In the genomic region with DNA sequence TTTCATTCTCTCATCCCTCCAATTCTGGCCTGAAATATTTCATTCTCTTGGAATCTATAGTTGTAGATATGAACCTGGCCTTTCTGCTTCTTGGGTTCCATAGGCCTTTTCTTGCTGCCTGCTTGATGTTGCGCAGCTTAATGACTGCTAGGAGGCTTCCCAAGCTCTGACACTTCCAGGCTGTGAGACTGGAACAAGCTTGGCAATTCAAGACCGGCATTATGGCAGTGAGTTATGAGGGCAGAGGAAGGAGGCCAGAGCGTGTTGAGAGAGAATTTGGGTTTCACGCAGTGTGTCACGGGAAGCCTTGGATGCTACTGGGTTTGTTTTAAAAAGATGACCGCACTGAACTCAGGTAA, we compare ENCODE assay signal across 8 cellular contexts. TPM values are rescaled to one million over a fixed set of nuclear protein-coding genes. Genes with fewer than 3 reads are reported as not detected.
A peak's percentile ranks its signal among the peaks of the same experiment; 100 is the strongest.
DNase-seq lines count a peak whose midpoint lies in the region; ATAC-seq and TF ChIP-seq lines count a peak whose summit lies in the region.

No MANE protein-coding gene starts in this region.

- ATAC-seq in WTC11, result no peak
- ATAC-seq in GM21528 (IDR thresholded peaks at IDR 0.05; ENCODE audit: low FRiP score, unreplicated experiment), result no peak
- ATAC-seq in HG03378 (IDR thresholded peaks at IDR 0.05; ENCODE audit: unreplicated experiment), result no peak

- DNase-seq in HCEC 1CT (peak; percentile 11), WTC11 (ENCODE audit: low spot score) (no peak), foreskin fibroblast (peak in 1 of 2 donors; percentile 58), skeletal muscle cell (ENCODE audit: low read depth) (no peak), NCI-H1105 (lab: John Stamatoyannopoulos, UW) (no peak), NCI-H2196 treated with DMSO at 0.1 percent for 48 hours (lab: John Stamatoyannopoulos, UW; ENCODE audit: unreplicated experiment) (no peak)

- peak overlapping the region; percentile 57 to 69 for H3K4me3 ChIP-seq in foreskin fibroblast (ENCODE audit: low read depth in 1 of 2, low read length in 2 of 2)
- H3K4me3 ChIP-seq in skeletal muscle cell (ENCODE audit: low read depth, low read length), result peak overlapping the region; percentile 53

- CTCF ChIA-PET in WTC11 (lab: Charles Lee), result interaction anchor here (1.1 to 4.2 kb wide), 7 partner anchors 29 to 163 kb away, joined by 3 to 20 read pairs (median 5); a partner anchor contains a TSS

- no peaks in the 10 kb centered on the region for H3K27me3 Mint-ChIP-seq in WTC11 (ENCODE audit: low read depth)

- H3K4me3 Mint-ChIP-seq in WTC11, result peak overlapping the region; percentile 73

- H3K9me3 Mint-ChIP-seq in WTC11, result no peaks in the 10 kb centered on the region

- H3K36me3 Mint-ChIP-seq in WTC11, result peaks cover 21% of the 10 kb centered on the region

- peaks cover 15% of the 10 kb centered on the region for H3K4me1 Mint-ChIP-seq in WTC11

- POLR2A ChIA-PET in WTC11 (lab: Charles Lee), result interaction anchor here (1.5 to 1.9 kb wide), 2 partner anchors 29 to 252 kb away, joined by 3 to 8 read pairs; a partner anchor contains a TSS

- TF ChIP-seq CTCF in WTC11 (IDR thresholded peaks at IDR 0.05) (no peak), foreskin fibroblast (IDR thresholded peaks at IDR 0.05; ENCODE audit: low read depth, low read length) (no peak)

- peak overlapping the region; percentile 51; the same call in 1 of the 2 replicates for H3K27ac Mint-ChIP-seq in WTC11

TF ChIP-seq in WTC11, 78 proteins besides CTCF, POLR2A, EP300 and RAD21:
- TF ChIP-seq, protein P1, sequence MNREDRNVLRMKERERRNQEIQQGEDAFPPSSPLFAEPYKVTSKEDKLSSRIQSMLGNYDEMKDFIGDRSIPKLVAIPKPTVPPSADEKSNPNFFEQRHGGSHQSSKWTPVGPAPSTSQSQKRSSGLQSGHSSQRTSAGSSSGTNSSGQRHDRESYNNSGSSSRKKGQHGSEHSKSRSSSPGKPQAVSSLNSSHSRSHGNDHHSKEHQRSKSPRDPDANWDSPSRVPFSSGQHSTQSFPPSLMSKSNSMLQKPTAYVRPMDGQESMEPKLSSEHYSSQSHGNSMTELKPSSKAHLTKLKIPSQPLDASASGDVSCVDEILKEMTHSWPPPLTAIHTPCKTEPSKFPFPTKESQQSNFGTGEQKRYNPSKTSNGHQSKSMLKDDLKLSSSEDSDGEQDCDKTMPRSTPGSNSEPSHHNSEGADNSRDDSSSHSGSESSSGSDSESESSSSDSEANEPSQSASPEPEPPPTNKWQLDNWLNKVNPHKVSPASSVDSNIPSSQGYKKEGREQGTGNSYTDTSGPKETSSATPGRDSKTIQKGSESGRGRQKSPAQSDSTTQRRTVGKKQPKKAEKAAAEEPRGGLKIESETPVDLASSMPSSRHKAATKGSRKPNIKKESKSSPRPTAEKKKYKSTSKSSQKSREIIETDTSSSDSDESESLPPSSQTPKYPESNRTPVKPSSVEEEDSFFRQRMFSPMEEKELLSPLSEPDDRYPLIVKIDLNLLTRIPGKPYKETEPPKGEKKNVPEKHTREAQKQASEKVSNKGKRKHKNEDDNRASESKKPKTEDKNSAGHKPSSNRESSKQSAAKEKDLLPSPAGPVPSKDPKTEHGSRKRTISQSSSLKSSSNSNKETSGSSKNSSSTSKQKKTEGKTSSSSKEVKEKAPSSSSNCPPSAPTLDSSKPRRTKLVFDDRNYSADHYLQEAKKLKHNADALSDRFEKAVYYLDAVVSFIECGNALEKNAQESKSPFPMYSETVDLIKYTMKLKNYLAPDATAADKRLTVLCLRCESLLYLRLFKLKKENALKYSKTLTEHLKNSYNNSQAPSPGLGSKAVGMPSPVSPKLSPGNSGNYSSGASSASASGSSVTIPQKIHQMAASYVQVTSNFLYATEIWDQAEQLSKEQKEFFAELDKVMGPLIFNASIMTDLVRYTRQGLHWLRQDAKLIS (CRISPR knock-in tag; IDR thresholded peaks at IDR 0.05; ENCODE audit: borderline replicate concordance), result no peak
- TF ChIP-seq, protein P2, sequence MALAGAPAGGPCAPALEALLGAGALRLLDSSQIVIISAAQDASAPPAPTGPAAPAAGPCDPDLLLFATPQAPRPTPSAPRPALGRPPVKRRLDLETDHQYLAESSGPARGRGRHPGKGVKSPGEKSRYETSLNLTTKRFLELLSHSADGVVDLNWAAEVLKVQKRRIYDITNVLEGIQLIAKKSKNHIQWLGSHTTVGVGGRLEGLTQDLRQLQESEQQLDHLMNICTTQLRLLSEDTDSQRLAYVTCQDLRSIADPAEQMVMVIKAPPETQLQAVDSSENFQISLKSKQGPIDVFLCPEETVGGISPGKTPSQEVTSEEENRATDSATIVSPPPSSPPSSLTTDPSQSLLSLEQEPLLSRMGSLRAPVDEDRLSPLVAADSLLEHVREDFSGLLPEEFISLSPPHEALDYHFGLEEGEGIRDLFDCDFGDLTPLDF (CRISPR knock-in tag; IDR thresholded peaks at IDR 0.05), result no peak
- no peak for TF ChIP-seq GRHL2 (CRISPR knock-in tag; IDR thresholded peaks at IDR 0.05; ENCODE audit: insufficient replicate concordance, severe bottlenecking)

RNA-seq across cellular contexts. Expression of a gene that starts 0.9 kb away (rescaled TPM):
- 28.5 to 31.5 TPM (median 29.6 TPM) in 3 replicates for total RNA-seq in WTC11 (2021)

RNA-seq across cellular contexts. Expression of a gene that starts 28.9 kb away (rescaled TPM):
- total RNA-seq in WTC11 (2021), result 80.8 to 87.2 TPM (median 85.6 TPM) in 3 replicates

RNA-seq across cellular contexts. Expression of a gene that starts 32.7 kb away (rescaled TPM):
- 0.11 TPM in 1 of 3 replicates, not detected in the others for total RNA-seq in WTC11 (2021)
